Comparison of ENCODE assay signal across 19 cellular contexts in the genomic region with DNA sequence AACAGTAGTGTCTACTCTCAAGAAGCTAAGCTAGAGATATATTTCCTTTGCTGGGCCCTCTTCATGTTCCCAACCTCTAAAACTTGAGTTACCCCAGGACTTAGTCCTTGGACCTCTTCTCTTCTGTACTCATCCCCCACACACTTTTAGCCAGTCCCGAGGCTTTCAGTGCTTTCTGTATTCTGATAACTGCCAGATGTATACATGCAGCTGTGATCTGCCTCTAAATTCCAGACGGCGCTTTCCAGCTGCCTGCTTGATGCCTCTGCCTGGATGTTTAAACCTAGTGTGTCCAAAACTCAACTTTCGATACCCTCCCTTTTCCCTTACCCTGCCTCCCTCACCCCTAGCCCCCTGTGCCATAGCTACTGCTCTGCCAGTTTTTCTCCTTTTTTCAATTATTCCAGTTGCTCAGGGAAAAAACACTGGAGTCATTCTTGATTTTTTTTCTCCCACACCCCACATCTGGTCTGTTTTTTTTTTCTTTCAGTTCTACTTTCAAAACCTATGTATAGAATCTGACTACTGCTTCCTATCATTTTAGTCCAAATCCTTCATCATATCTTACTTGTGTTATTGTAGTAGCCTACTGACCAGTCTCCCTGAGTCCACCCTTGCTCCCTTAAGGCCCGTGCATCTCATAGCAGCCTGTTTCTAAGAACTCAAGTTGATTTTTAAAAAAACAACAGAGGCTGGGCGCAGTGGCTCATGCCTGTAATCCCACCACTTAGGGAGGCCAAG. TPM values are rescaled to one million over a fixed set of nuclear protein-coding genes. Genes with fewer than 3 reads are reported as not detected.
DNase-seq lines count a peak whose midpoint lies in the region; ATAC-seq, FAIRE-seq and TF ChIP-seq lines count a peak whose summit lies in the region.
"Had no signal": no experiment of that assay in that cellular context is flagged by ENCODE, and none has a peak within 500 bp of the region (broad histone marks: within the 10 kb centered on the region; RNA-seq: fewer than 3 reads in every experiment).

No MANE protein-coding gene starts in this region.

- no peak for ATAC-seq in A549
- ATAC-seq in GM21381 (IDR thresholded peaks at IDR 0.05; ENCODE audit: unreplicated experiment), result peak; percentile 60
- ATAC-seq in activated T-helper 17 cell treated with anti-CD3 and anti-CD28 coated beads, Interleukin-2, amount 50 U/mL, for 72 hours (replicated peaks), result no peak
- ATAC-seq in mucosa of descending colon, result peak; percentile 20
- no peak for ATAC-seq in upper lobe of right lung
- no peak for ATAC-seq in HG03139 (IDR thresholded peaks at IDR 0.05; ENCODE audit: unreplicated experiment)
- ATAC-seq: activated CD8-positive, alpha-beta T cell treated with anti-CD3 and anti-CD28 coated beads, Interleukin-2, amount 10 ng/mL, durations not matched to agents 7 days and 5 days; esophagus mucosa; Right ventricle myocardium inferior; T-helper 17 cell; WTC11 had no signal

- no peak for TF ChIP-seq EP300 in A549 (IDR thresholded peaks at IDR 0.05)

- H3K4me3 ChIP-seq in A549, result no peak overlapping the region
- H3K4me3 ChIP-seq in mucosa of descending colon, result no peak overlapping the region
- H3K4me3 ChIP-seq in upper lobe of right lung, result no peak overlapping the region
- H3K4me3 ChIP-seq: vagina had no signal

- no peak for FAIRE-seq in A549 (lab: Jason Lieb, UNC)

- H3K4me3 Mint-ChIP-seq in activated T-helper 17 cell treated with anti-CD3 and anti-CD28 coated beads, Interleukin-2, amount 50 U/mL, for 72 hours, result no peak overlapping the region
- H3K4me3 Mint-ChIP-seq: activated CD8-positive, alpha-beta T cell treated with anti-CD3 and anti-CD28 coated beads, Interleukin-2, amount 10 ng/mL, durations not matched to agents 7 days and 5 days; neural crest cell; stimulated activated naive CD8-positive, alpha-beta T cell treated with anti-CD3 and anti-CD28 coated beads, Interleukin-15, Interleukin-2, amounts not matched to agents 100 ng/mL and 50 ng/mL, for 24 hours; T-helper 17 cell; WTC11 had no signal

- TF ChIP-seq CTCF in A549 (IDR thresholded peaks at IDR 0.05) (no peak), mucosa of descending colon (IDR thresholded peaks at IDR 0.05) (no peak), upper lobe of right lung (IDR thresholded peaks at IDR 0.05) (no peak)

- peak overlapping the region; percentile 43 for H3K4me2 ChIP-seq in A549

- H3K27ac ChIP-seq in A549, result peak overlapping the region in 1 of 2 experiments; percentile 31; a peak in 1 of 6 replicates
- no peak overlapping the region for H3K27ac ChIP-seq in upper lobe of right lung
- H3K27ac ChIP-seq: vagina had no signal

- CTCF ChIA-PET in A549 (lab: Yijun Ruan, JAX), result interaction anchor here (1.1 to 2.1 kb wide), 2 partner anchors 43 to 126 kb away, joined by 5 to 9 read pairs; no protein-coding TSS in a partner anchor

- TF ChIP-seq RAD21 in A549 (conservative IDR thresholded peaks at IDR 0.05 in 1 of 2, IDR thresholded peaks at IDR 0.05 in 1 of 2), result no peak

- H3K27ac Mint-ChIP-seq in activated T-helper 17 cell treated with anti-CD3 and anti-CD28 coated beads, Interleukin-2, amount 50 U/mL, for 72 hours, result peak overlapping the region; percentile 11
- H3K27ac Mint-ChIP-seq: activated CD8-positive, alpha-beta T cell treated with anti-CD3 and anti-CD28 coated beads, Interleukin-2, amount 10 ng/mL, durations not matched to agents 7 days and 5 days; stimulated activated naive CD8-positive, alpha-beta T cell treated with anti-CD3 and anti-CD28 coated beads, Interleukin-15, Interleukin-2, amounts not matched to agents 100 ng/mL and 50 ng/mL, for 24 hours; T-helper 17 cell; WTC11 had no signal

- H3K27me3 ChIP-seq in upper lobe of right lung, result no peaks in the 10 kb centered on the region
- H3K27me3 ChIP-seq: vagina had no signal

- intact Hi-C loops in mucosa of descending colon (cut with DNase I, micrococcal nuclease), result no loop called here
- intact Hi-C loops in upper lobe of right lung (cut with DNase I), result no loop called here

- H3K9me3 ChIP-seq in A549, result no peaks in the 10 kb centered on the region
- H3K9me3 ChIP-seq in mucosa of descending colon, result no peaks in the 10 kb centered on the region
- no peaks in the 10 kb centered on the region for H3K9me3 ChIP-seq in upper lobe of right lung
- H3K9me3 ChIP-seq: vagina had no signal

- H3K36me3 ChIP-seq in mucosa of descending colon (ENCODE audit: low read depth), result no peaks in the 10 kb centered on the region
- H3K36me3 ChIP-seq in upper lobe of right lung, result peaks cover 47% of the 10 kb centered on the region
- H3K36me3 ChIP-seq: vagina had no signal

- no peaks in the 10 kb centered on the region for H3K27me3 Mint-ChIP-seq in activated T-helper 17 cell treated with anti-CD3 and anti-CD28 coated beads, Interleukin-2, amount 50 U/mL, for 72 hours
- H3K27me3 Mint-ChIP-seq: stimulated activated naive CD8-positive, alpha-beta T cell treated with anti-CD3 and anti-CD28 coated beads, Interleukin-15, Interleukin-2, amounts not matched to agents 100 ng/mL and 50 ng/mL, for 24 hours; T-helper 17 cell had no signal

- WGBS in A549 (ENCODE audit: missing lambda C conversion rate), result 92% methylated on average over 6 of the region's 6 CpGs

- no peaks in the 10 kb centered on the region for H3K4me1 Mint-ChIP-seq in activated T-helper 17 cell treated with anti-CD3 and anti-CD28 coated beads, Interleukin-2, amount 50 U/mL, for 72 hours

- no peak for TF ChIP-seq POLR2A in A549 (IDR thresholded peaks at IDR 0.05; ENCODE audit: low read length)

- peaks cover 3% of the 10 kb centered on the region for H3K9me3 Mint-ChIP-seq in activated T-helper 17 cell treated with anti-CD3 and anti-CD28 coated beads, Interleukin-2, amount 50 U/mL, for 72 hours

- peaks cover 16% of the 10 kb centered on the region for H3K4me1 ChIP-seq in A549
- peaks cover 21% of the 10 kb centered on the region for H3K4me1 ChIP-seq in mucosa of descending colon (ENCODE audit: low read depth)
- H3K4me1 ChIP-seq in upper lobe of right lung, result peaks cover 3% of the 10 kb centered on the region
- H3K4me1 ChIP-seq: vagina had no signal

- H3K36me3 Mint-ChIP-seq in activated T-helper 17 cell treated with anti-CD3 and anti-CD28 coated beads, Interleukin-2, amount 50 U/mL, for 72 hours (ENCODE audit: low read depth), result peaks cover 47% of the 10 kb centered on the region

- POLR2A ChIA-PET in A549 (lab: Yijun Ruan, JAX), result no interaction called here

- DNase-seq in A549 (ENCODE audit: low read depth in 1 of 2, low spot score in 1 of 2) (no peak), mucosa of descending colon (peak in 1 of 3 donors; percentile 25), upper lobe of right lung (no peak), NCI-H526 (lab: John Stamatoyannopoulos, UW) (no peak)
- DNase-seq in activated CD4-positive, alpha-beta T cell treated with anti-CD3 and anti-CD28 coated beads for 1 hour, result no peak
- DNase-seq: activated CD8-positive, alpha-beta T cell treated with anti-CD3 and anti-CD28 coated beads, Interleukin-2, amount 10 ng/mL, durations not matched to agents 7 days and 5 days; mammary epithelial cell; NCI-H1048; stimulated activated CD4-positive, alpha-beta T cell treated with anti-CD3 and anti-CD28 coated beads, Interleukin-15, amount 100 ng/mL, for 24 hours; T-helper 17 cell had no signal

TF ChIP-seq in A549, 52 proteins besides CTCF, POLR2A, EP300 and RAD21 (continues in another document):
- TF ChIP-seq CBX2 (IDR thresholded peaks at IDR 0.05; ENCODE audit: borderline replicate concordance, low read depth) (no peak), KDM1A (IDR thresholded peaks at IDR 0.05; ENCODE audit: low read depth) (no peak), MAFK (IDR thresholded peaks at IDR 0.05; ENCODE audit: partially characterized antibody) (no peak), FOSL2 (IDR thresholded peaks at IDR 0.05) (no peak), FOSL2 (CRISPR knock-in tag; IDR thresholded peaks at IDR 0.05) (no peak), MAZ (IDR thresholded peaks at IDR 0.05; ENCODE audit: borderline replicate concordance, low read depth, low read length) (no peak)
- TF ChIP-seq, protein P1, sequence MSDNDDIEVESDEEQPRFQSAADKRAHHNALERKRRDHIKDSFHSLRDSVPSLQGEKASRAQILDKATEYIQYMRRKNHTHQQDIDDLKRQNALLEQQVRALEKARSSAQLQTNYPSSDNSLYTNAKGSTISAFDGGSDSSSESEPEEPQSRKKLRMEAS (IDR thresholded peaks at IDR 0.05), result no peak
- TF ChIP-seq, protein P2, sequence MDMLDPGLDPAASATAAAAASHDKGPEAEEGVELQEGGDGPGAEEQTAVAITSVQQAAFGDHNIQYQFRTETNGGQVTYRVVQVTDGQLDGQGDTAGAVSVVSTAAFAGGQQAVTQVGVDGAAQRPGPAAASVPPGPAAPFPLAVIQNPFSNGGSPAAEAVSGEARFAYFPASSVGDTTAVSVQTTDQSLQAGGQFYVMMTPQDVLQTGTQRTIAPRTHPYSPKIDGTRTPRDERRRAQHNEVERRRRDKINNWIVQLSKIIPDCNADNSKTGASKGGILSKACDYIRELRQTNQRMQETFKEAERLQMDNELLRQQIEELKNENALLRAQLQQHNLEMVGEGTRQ (IDR thresholded peaks at IDR 0.05), result no peak
- TF ChIP-seq, protein P3, sequence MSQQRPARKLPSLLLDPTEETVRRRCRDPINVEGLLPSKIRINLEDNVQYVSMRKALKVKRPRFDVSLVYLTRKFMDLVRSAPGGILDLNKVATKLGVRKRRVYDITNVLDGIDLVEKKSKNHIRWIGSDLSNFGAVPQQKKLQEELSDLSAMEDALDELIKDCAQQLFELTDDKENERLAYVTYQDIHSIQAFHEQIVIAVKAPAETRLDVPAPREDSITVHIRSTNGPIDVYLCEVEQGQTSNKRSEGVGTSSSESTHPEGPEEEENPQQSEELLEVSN (IDR thresholded peaks at IDR 0.05; ENCODE audit: borderline replicate concordance, low read depth), result no peak

RNA-seq across cellular contexts. Expression of a gene that starts 33.0 kb away (rescaled TPM):
- polyA plus RNA-seq in A549 (2011; rRNA removed), result 0.12 and 0.14 TPM in 2 replicates
- 0.06 and 0.08 TPM in 2 replicates for polyA plus RNA-seq in A549 (2012; cell fraction: cytosol; rRNA removed)
- polyA plus RNA-seq in A549 (2012; cell fraction: nucleus; rRNA removed), result 0.28 and 0.50 TPM in 2 replicates
- 0.05 to 0.12 TPM (median 0.05 TPM) in 3 replicates for polyA plus RNA-seq in A549 (2017; fragmentation: RNase III; extraction: RNeasy Plus Mini Kit Qiagen cat#74134 plus additional on column Dnase treatment)
- polyA minus RNA-seq in A549 (2011; rRNA and poly(A)+ RNA removed), result 0.12 and 0.39 TPM in 2 replicates
- total RNA-seq in activated T-helper 17 cell treated with anti-CD3 and anti-CD28 coated beads, Interleukin-2, amount 50 U/mL, for 72 hours, result under 1 TPM; 0.24 to 0.32 TPM
- under 1 TPM; 0.20 to 0.82 (median 0.39) TPM for total RNA-seq in mucosa of descending colon
- total RNA-seq in upper lobe of right lung, result 0.87 TPM

RNA-seq across cellular contexts. Expression of a gene that starts 44.2 kb away (rescaled TPM):
- polyA plus RNA-seq in A549 (2011; rRNA removed) (10.9 and 11.9 TPM in 2 replicates), A549 (2017; fragmentation: RNase III; extraction: RNeasy Plus Mini Kit Qiagen cat#74134 plus additional on column Dnase treatment) (5.9 to 6.6 TPM (median 6.1 TPM) in 3 replicates)
- polyA plus RNA-seq in A549 (2012; cell fraction: cytosol; rRNA removed), result 1.8 and 2.4 TPM in 2 replicates
- 1.8 and 4.1 TPM in 2 replicates for polyA plus RNA-seq in A549 (2012; cell fraction: nucleus; rRNA removed)
- polyA minus RNA-seq in A549 (2011; rRNA and poly(A)+ RNA removed), result 8.0 and 12.4 TPM in 2 replicates
- 1 to 10 TPM; 6.2 to 7.8 TPM for total RNA-seq in activated T-helper 17 cell treated with anti-CD3 and anti-CD28 coated beads, Interleukin-2, amount 50 U/mL, for 72 hours
- total RNA-seq in mucosa of descending colon (10 to 100 TPM; 11.7 to 36.5 (median 12.8) TPM), upper lobe of right lung (41.1 TPM)

Comparison
In these comparisons a context has a peak if more than half of its experiments do, and no peak if none do; other contexts are left out.
1. ATAC-seq: peak in GM21381 (single experiment) and mucosa of descending colon (single experiment); none in A549 (0 of 2), activated T-helper 17 cell treated with anti-CD3 and anti-CD28 coated beads, Interleukin-2, amount 50 U/mL, for 72 hours (single experiment), upper lobe of right lung (single experiment) and HG03139 (single experiment).